In the genomic region with DNA sequence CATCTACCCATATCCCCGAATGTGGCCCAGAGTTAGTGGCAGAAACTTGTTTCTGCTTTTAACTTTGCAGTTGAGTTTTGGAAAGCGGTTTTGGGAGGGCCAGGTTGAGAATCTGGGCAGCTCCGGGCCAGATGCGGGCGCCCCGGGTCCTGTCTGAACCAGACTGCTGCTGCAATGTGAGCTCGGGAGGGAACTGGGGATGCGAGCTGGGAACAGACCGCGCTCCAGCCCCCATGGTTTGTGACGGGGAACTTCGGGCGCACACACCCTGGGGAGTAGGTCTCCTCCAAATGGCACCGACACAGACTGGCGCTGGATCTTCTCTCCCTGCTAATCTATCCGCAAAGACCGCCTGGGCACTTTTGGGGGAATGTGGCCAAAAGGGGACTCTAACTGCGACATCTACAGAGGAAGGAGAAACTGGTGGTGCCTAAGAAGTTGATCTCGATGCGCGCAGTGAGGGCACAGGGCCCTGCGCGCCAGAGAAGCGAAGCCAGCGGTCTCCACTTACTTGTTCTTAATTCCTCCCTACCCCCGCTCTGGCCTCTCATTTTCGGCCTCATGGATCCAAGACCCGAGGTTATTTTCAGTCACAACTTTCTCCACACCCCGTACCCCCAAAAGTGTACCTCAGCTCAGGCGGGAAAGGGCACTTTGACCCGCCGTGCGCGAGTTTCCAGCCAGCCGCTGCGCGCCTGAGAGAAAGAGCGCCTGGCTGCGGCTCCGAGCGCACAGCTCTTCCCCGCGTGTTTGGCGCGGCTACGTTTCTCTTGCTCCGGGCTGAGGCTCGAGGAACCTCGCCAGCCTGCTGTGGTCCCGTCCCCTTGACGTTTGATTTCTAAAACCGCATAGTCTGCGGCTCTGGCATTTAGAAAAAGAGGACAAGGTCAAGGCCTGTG, we compare ENCODE assay signal across 11 cellular contexts.
DNase-seq lines count a peak whose midpoint lies in the region; ATAC-seq, FAIRE-seq and TF ChIP-seq lines count a peak whose summit lies in the region.
"Had no signal": no experiment of that assay in that cellular context is flagged by ENCODE, and none has a peak within 500 bp of the region (broad histone marks: within the 10 kb centered on the region; RNA-seq: fewer than 3 reads in every experiment).

No MANE protein-coding gene starts in this region.

- H3K9me3 ChIP-seq in keratinocyte (ENCODE audit: control insufficient read depth, low read depth, low read length) (no peaks in the 10 kb centered on the region), subcutaneous abdominal adipose tissue (ENCODE audit: control insufficient read depth in 5 of 5, low read length in 5 of 5) (no peaks in the 10 kb centered on the region)

- no peaks in the 10 kb centered on the region for H3K79me2 ChIP-seq in keratinocyte (ENCODE audit: control insufficient read depth, insufficient read depth, low read length)

- H3K4me3 ChIP-seq in coronary artery (peak overlapping the region; percentile 75), keratinocyte (ENCODE audit: control insufficient read depth in 2 of 3, extremely low read depth in 1 of 3, insufficient read depth in 2 of 3, low read depth in 1 of 3, low read length in 3 of 3) (peak overlapping the region in 2 of 3 experiments; percentile 67 to 70), subcutaneous abdominal adipose tissue (ENCODE audit: low read depth in 1 of 5, low read length in 5 of 5) (peak overlapping the region in 4 of 5 donors; percentile 38 to 66 (median 52))

- H3K4me3 Mint-ChIP-seq in activated CD8-positive, alpha-beta T cell treated with anti-CD3 and anti-CD28 coated beads for 36 hours, result no peak overlapping the region
- H3K4me3 Mint-ChIP-seq: activated T-helper 1 cell treated with anti-CD3 and anti-CD28 coated beads, Interleukin-12 subunit alpha, Interleukin-12 subunit beta, Interleukin-2, Interleukin-4 antibody, amounts not matched to agents 30 ng/mL and 10 ng/mL and 1 ng/mL, durations not matched to agents 14 hours and 24 hours and 36 hours had no signal

- H3K4me1 Mint-ChIP-seq in activated CD8-positive, alpha-beta T cell treated with anti-CD3 and anti-CD28 coated beads for 36 hours (ENCODE audit: low read depth), result peaks cover 5% of the 10 kb centered on the region

- peak overlapping the region; percentile 15 for H2AFZ ChIP-seq in keratinocyte (ENCODE audit: control insufficient read depth, low read length)

- H3K27ac ChIP-seq in coronary artery (no peak overlapping the region), keratinocyte (ENCODE audit: control insufficient read depth, insufficient read depth, low read length) (no peak overlapping the region), subcutaneous abdominal adipose tissue (ENCODE audit: low read depth, low read length) (no peak overlapping the region)
- H3K27ac ChIP-seq: skin epidermis had no signal

- H3K27me3 ChIP-seq in keratinocyte (ENCODE audit: control insufficient read depth, extremely low read depth, insufficient read depth, low read length) (peaks cover 73% of the 10 kb centered on the region), subcutaneous abdominal adipose tissue (ENCODE audit: control insufficient read depth in 5 of 5, insufficient read depth in 4 of 5, low read length in 5 of 5) (peaks cover 38 to 59% (median 47%) of the 10 kb centered on the region in 5 donors)

- peaks cover 49% of the 10 kb centered on the region for H3K27me3 Mint-ChIP-seq in activated CD8-positive, alpha-beta T cell treated with anti-CD3 and anti-CD28 coated beads for 36 hours

- TF ChIP-seq CTCF in coronary artery (IDR thresholded peaks at IDR 0.05) (no peak), keratinocyte (optimal IDR thresholded peaks at IDR 0.05 in 1 of 3, IDR thresholded peaks at IDR 0.05 in 1 of 3, conservative IDR thresholded peaks at IDR 0.05 in 1 of 3; ENCODE audit: extremely low read depth in 1 of 3, insufficient read depth in 2 of 3, low read length in 3 of 3) (no peak)
- no peak for TF ChIP-seq CTCF in activated CD8-positive, alpha-beta T cell treated with anti-CD3 and anti-CD28 coated beads for 36 hours (IDR thresholded peaks at IDR 0.05)

- H3K36me3 ChIP-seq in keratinocyte (ENCODE audit: control insufficient read depth in 2 of 2, extremely low read depth in 1 of 2, insufficient read depth in 2 of 2, low read length in 2 of 2) (no peaks in the 10 kb centered on the region), subcutaneous abdominal adipose tissue (ENCODE audit: control insufficient read depth in 5 of 5, insufficient read depth in 5 of 5, low read length in 5 of 5) (no peaks in the 10 kb centered on the region)

- DNase-seq in NCI-H2029 (lab: John Stamatoyannopoulos, UW) (peak; percentile 4), NCI-H2029 treated with DMSO at 0.1 percent for 48 hours (lab: John Stamatoyannopoulos, UW) (no peak), coronary artery (ENCODE audit: low spot score) (no peak), keratinocyte (ENCODE audit: low read depth, low spot score) (no peak)
- DNase-seq in activated CD8-positive, alpha-beta T cell treated with anti-CD3 and anti-CD28 coated beads for 36 hours, result no peak
- DNase-seq in stimulated activated naive CD8-positive, alpha-beta T cell treated with anti-CD3 and anti-CD28 coated beads, Interleukin-15, Interleukin-2, amounts not matched to agents 100 U/mL and 50 U/mL, for 24 hours, result no peak
- DNase-seq: SW 1271 had no signal

- peaks cover 17% of the 10 kb centered on the region for H3K4me1 ChIP-seq in keratinocyte (ENCODE audit: control insufficient read depth, extremely low read depth, insufficient read depth, low read length)
- peaks cover 0 to 48% (median 34%) of the 10 kb centered on the region in 5 donors for H3K4me1 ChIP-seq in subcutaneous abdominal adipose tissue (ENCODE audit: control insufficient read depth in 5 of 5, insufficient read depth in 5 of 5, low read length in 5 of 5)

- FAIRE-seq in keratinocyte (lab: Jason Lieb, UNC), result no peak

- intact Hi-C loops in activated CD8-positive, alpha-beta T cell treated with anti-CD3 and anti-CD28 coated beads for 36 hours (cut with micrococcal nuclease), result no loop called here

- CTCF ChIA-PET in activated CD8-positive, alpha-beta T cell treated with anti-CD3 and anti-CD28 coated beads for 36 hours (lab: Charles Lee), result no interaction called here

- H3K9me3 Mint-ChIP-seq in activated CD8-positive, alpha-beta T cell treated with anti-CD3 and anti-CD28 coated beads for 36 hours, result peaks cover 5% of the 10 kb centered on the region

- H3K27ac Mint-ChIP-seq in activated CD8-positive, alpha-beta T cell treated with anti-CD3 and anti-CD28 coated beads for 36 hours, result no peak overlapping the region

- no peak for ATAC-seq in activated CD8-positive, alpha-beta T cell treated with anti-CD3 and anti-CD28 coated beads for 36 hours
- no peak for ATAC-seq in GM21576 (IDR thresholded peaks at IDR 0.05; ENCODE audit: unreplicated experiment)
- ATAC-seq in stimulated activated naive CD8-positive, alpha-beta T cell treated with anti-CD3 and anti-CD28 coated beads, Interleukin-15, Interleukin-2, amounts not matched to agents 100 U/mL and 50 U/mL, for 24 hours, result no peak

- dilution Hi-C loops in keratinocyte (cut with MboI; ENCODE audit: extremely low pct_ligation_motif_present, low sequenced_read_pairs), result no loop called here

- H3K36me3 Mint-ChIP-seq in activated CD8-positive, alpha-beta T cell treated with anti-CD3 and anti-CD28 coated beads for 36 hours (ENCODE audit: low read depth), result no peaks in the 10 kb centered on the region

- no peaks in the 10 kb centered on the region for H3K9me1 ChIP-seq in keratinocyte (ENCODE audit: control insufficient read depth, extremely low read depth, insufficient read depth, low read length)

- H4K20me1 ChIP-seq in keratinocyte (ENCODE audit: control insufficient read depth, extremely low read depth, insufficient read depth, low read length), result no peaks in the 10 kb centered on the region

- POLR2A ChIA-PET in activated CD8-positive, alpha-beta T cell treated with anti-CD3 and anti-CD28 coated beads for 36 hours (lab: Charles Lee), result no interaction called here

- no peak overlapping the region for H3K9ac ChIP-seq in keratinocyte (ENCODE audit: control insufficient read depth, extremely low read depth, insufficient read depth, low read length)
- H3K9ac ChIP-seq in subcutaneous abdominal adipose tissue (ENCODE audit: low read length in 5 of 5), result no peak overlapping the region

- peak overlapping the region; percentile 83 for H3K4me2 ChIP-seq in keratinocyte (ENCODE audit: control insufficient read depth, extremely low read depth, insufficient read depth, low read depth, low read length)
